ENCODE assay signal across 1 cellular context in the genomic region with DNA sequence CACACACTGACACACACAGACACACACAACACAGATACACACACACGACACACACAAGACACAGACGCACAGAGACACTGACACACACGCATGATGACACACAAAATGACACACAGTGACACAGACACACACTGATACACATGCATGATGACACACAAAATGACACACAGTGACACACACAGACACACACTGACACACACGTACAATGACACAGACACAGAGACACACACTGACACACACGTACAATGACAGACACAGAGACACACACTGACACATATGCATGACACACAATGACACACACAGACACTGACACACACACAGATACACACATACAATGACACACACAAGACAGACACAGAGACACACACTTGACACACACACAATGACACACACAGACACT.
TF ChIP-seq lines count a peak whose summit lies in the region.

No MANE protein-coding gene starts in this region.

TF ChIP-seq in HEK293, 187 proteins besides CTCF, POLR2A, EP300 and RAD21 (continued from another document):
- TF ChIP-seq ZNF398 (tag by site-specific recombination; IDR thresholded peaks at IDR 0.05) = no peak
